Comparison of ENCODE assay signal across 1 cellular context in genomic region chr14:59483819-59484610, GRCh38.
A peak's percentile ranks its signal among the peaks of the same experiment; 100 is the strongest.
TF ChIP-seq lines count a peak whose summit lies in the region.

JKAMP (plus strand) TSS chr14:59484517; CDS start chr14:59484590, 73 bp downstream.
L3HYPDH (minus strand) TSS chr14:59484408; CDS start chr14:59484316, 92 bp downstream.

TF ChIP-seq in A549, 52 proteins besides CTCF, POLR2A, EP300 and RAD21 (continued from another document):
- TF ChIP-seq REST (IDR thresholded peaks at IDR 0.05) (peak; percentile 56; the same call in 1 of the 2 replicates), SMC3 (IDR thresholded peaks at IDR 0.05) (peak; percentile 25; the same call in 1 of the 3 replicates), HOXA7 (CRISPR knock-in tag; IDR thresholded peaks at IDR 0.05) (no peak), NFE2L2 (conservative IDR thresholded peaks at IDR 0.05; ENCODE audit: low read length) (no peak), SREBF2 (IDR thresholded peaks at IDR 0.05) (no peak), FOSB (CRISPR knock-in tag; IDR thresholded peaks at IDR 0.05) (no peak), FOSL2 (IDR thresholded peaks at IDR 0.05) (no peak), FOSL2 (CRISPR knock-in tag; IDR thresholded peaks at IDR 0.05) (peak; percentile 13; the same call in 1 of the 2 replicates), RARB (CRISPR knock-in tag; IDR thresholded peaks at IDR 0.05) (0 out of 2 replicates have a peak, but pooled peaks have one; percentile 34), NR3C1 (IDR thresholded peaks at IDR 0.05) (no peak), MYC (IDR thresholded peaks at IDR 0.05; ENCODE audit: borderline replicate concordance, low read length) (peak; percentile 98), NPAS2 (CRISPR knock-in tag; IDR thresholded peaks at IDR 0.05; ENCODE audit: borderline replicate concordance) (peak; percentile 81)
